In the genomic region with DNA sequence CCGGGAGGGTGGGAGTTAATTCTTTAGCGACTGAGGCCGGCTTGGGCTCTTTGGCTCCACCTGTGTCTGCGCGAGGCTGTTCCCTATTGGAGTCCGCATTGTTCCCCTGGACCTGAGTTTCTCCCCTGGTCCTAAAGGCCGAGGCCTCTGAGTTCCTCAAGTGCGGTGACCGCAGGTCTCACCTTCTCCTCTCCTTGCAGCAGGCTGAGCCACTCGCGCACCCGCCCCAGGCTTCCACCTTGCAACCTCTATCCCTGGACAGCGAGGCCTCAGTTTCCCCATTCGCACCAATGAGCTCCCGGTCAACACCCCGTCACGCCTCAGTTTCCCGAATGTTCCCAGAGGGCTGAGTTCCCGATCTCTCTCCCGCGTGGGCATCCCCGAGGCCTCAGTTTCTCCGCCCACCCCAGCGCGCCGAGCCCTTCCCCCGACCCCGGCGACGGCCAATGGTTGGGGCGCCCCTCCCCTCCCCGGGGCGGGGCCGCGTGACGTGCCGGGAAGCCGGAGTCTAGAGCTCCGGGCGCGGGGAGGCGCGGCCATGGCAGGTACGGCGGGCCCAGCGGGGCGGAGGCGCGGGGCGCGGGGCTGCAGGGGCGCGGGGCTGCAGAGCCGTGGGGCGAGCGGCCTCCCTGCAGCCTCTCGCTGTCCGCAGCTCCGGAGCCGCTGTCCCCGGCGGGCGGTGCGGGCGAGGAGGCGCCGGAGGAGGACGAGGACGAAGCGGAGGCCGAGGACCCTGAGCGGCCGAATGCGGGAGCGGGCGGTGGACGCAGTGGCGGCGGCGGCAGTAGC, we compare ENCODE assay signal across 8 cellular contexts. TPM values are rescaled to one million over a fixed set of nuclear protein-coding genes. Genes with fewer than 3 reads are reported as not detected.
DNase-seq lines count a peak whose midpoint lies in the region; ATAC-seq and TF ChIP-seq lines count a peak whose summit lies in the region.

A gene with protein sequence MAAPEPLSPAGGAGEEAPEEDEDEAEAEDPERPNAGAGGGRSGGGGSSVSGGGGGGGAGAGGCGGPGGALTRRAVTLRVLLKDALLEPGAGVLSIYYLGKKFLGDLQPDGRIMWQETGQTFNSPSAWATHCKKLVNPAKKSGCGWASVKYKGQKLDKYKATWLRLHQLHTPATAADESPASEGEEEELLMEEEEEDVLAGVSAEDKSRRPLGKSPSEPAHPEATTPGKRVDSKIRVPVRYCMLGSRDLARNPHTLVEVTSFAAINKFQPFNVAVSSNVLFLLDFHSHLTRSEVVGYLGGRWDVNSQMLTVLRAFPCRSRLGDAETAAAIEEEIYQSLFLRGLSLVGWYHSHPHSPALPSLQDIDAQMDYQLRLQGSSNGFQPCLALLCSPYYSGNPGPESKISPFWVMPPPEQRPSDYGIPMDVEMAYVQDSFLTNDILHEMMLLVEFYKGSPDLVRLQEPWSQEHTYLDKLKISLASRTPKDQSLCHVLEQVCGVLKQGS (plus strand): TSS at position 507 of the 789 bp plus-strand sequence. CDS start 32 bp downstream, at position 539.

- H3K27ac ChIP-seq in SJSA1 (peak within 1 kb of the TSS; percentile 42), neutrophil (peak within 1 kb of the TSS; percentile 92)

- H3K4me1 ChIP-seq in SJSA1 (replicated peaks) (peaks cover 16% of the 10 kb centered on the region), neutrophil (ENCODE audit: control insufficient read depth in 1 of 2, insufficient read depth in 1 of 2, low read depth in 1 of 2, low read length in 1 of 2) (peaks cover 26% of the 10 kb centered on the region in 2 experiments)

- ATAC-seq in GM21825 (IDR thresholded peaks at IDR 0.05; ENCODE audit: unreplicated experiment), result peak; percentile 46

- H3K9me3 ChIP-seq in SJSA1 (replicated peaks) (no peaks in the 10 kb centered on the region), neutrophil (no peaks in the 10 kb centered on the region)

- DNase-seq in Daoy (ENCODE audit: low read depth) (peak; percentile 92), LHCN-M2 (ENCODE audit: low read depth) (peak; percentile 72), SJSA1 (ENCODE audit: low read depth in 1 of 2, low spot score in 2 of 2) (peak in 1 of 2 experiments; percentile 86), foreskin melanocyte (peak; percentile 74), superior temporal gyrus (ENCODE audit: extremely low spot score) (peak; percentile 90)
- peak; percentile 88 for DNase-seq in activated gamma-delta T cell treated with anti-CD3 and anti-CD28 coated beads, Interleukin-2, amount 50 U/mL, for 16 hours (ENCODE audit: low read depth)

- H3K4me3 ChIP-seq in SJSA1 (peak within 1 kb of the TSS; percentile 62), neutrophil (ENCODE audit: low read depth in 1 of 2, low read length in 1 of 2) (peak within 1 kb of the TSS; percentile 93 to 96)

- no peaks in the 10 kb centered on the region; the same call in 1 of the 2 replicates for H3K36me3 ChIP-seq in SJSA1
- H3K36me3 ChIP-seq in neutrophil, result no peaks in the 10 kb centered on the region

- H3K27me3 ChIP-seq in SJSA1 (replicated peaks) (no peaks in the 10 kb centered on the region), neutrophil (peaks cover 7% of the 10 kb centered on the region)

- peak; percentile 52 for TF ChIP-seq CTCF in neutrophil (IDR thresholded peaks at IDR 0.05)

RNA-seq across cellular contexts. Expression of the gene that starts here (rescaled TPM):
- 0.95 and 2.5 TPM in 2 replicates for total RNA-seq in Daoy (2014; rRNA removed; shearing (Covaris generic))
- total RNA-seq in LHCN-M2 (2014; rRNA removed), result 1.2 and 5.1 TPM in 2 replicates
- 15.1 TPM for polyA plus RNA-seq in LHCN-M2 (2012)
- total RNA-seq in SJSA1 (2014; rRNA removed; shearing (Covaris generic)), result 4.6 and 6.5 TPM in 2 replicates
